Comparison of ENCODE assay signal across 26 cellular contexts in genomic region chr3:34037263-34037662, GRCh38.
DNase-seq lines count a peak whose midpoint lies in the region; ATAC-seq, FAIRE-seq and TF ChIP-seq lines count a peak whose summit lies in the region.
"Had no signal": no experiment of that assay in that cellular context is flagged by ENCODE, and none has a peak within 500 bp of the region (broad histone marks: within the 10 kb centered on the region; RNA-seq: fewer than 3 reads in every experiment).

No MANE protein-coding gene starts in this region.

- POLR2A ChIA-PET in HepG2 (lab: Yijun Ruan, JAX) (no interaction called here), K562 (lab: Yijun Ruan, JAX) (interaction anchor here (0.5 to 1.0 kb wide), 2 partner anchors 9 to 117 kb away, joined by 3 read pairs; no protein-coding TSS in a partner anchor), H1 (lab: Charles Lee; ENCODE audit: partially characterized antibody) (interaction anchor here (0.6 kb wide), 1 partner anchor 157 kb away, joined by 3 read pairs; no protein-coding TSS in a partner anchor)

- no peak overlapping the region for H2BK15ac ChIP-seq in H1 (ENCODE audit: low read length)

- H4K20me1 ChIP-seq in HepG2 (ENCODE audit: insufficient read depth, low read length): no peaks in the 10 kb centered on the region
- 0 out of 2 replicates have a peak, but pooled peaks cover 9% of the 10 kb centered on the region for H4K20me1 ChIP-seq in K562 (replicated peaks; ENCODE audit: control insufficient read depth, insufficient read depth, low read length)
- no peaks in the 10 kb centered on the region for H4K20me1 ChIP-seq in H1 (replicated peaks in 1 of 2; ENCODE audit: control insufficient read depth in 1 of 2, insufficient read depth in 2 of 2, low read length in 2 of 2)
- H4K20me1 ChIP-seq: BLaER1 had no signal

- CTCF ChIA-PET in HepG2 (lab: Yijun Ruan, JAX; ENCODE audit: low intra/inter-chr PET ratio, low total read pairs) (no interaction called here), K562 (lab: Yijun Ruan, JAX; ENCODE audit: low intra/inter-chr PET ratio) (no interaction called here), H1 (lab: Charles Lee; ENCODE audit: partially characterized antibody) (interaction anchor here (1.5 kb wide), 1 partner anchor 22 kb away, joined by 4 read pairs; no protein-coding TSS in a partner anchor)

- BruUV-seq in HepG2 (replicated peaks; lab: Mats Ljungman, UMichigan): no TSS peak
- no TSS peak for BruUV-seq in K562 (replicated peaks; lab: Mats Ljungman, UMichigan)

- TF ChIP-seq EP300 in HepG2 (IDR thresholded peaks at IDR 0.05; ENCODE audit: low read depth in 2 of 2, low read length in 2 of 2) (no peak), HepG2 (CRISPR knock-in tag; IDR thresholded peaks at IDR 0.05; ENCODE audit: borderline replicate concordance) (no peak), K562 (IDR thresholded peaks at IDR 0.05; ENCODE audit: low read length) (no peak), H1 (IDR thresholded peaks at IDR 0.05; ENCODE audit: borderline replicate concordance in 1 of 2, low read depth in 2 of 2, low read length in 2 of 2) (no peak)

- no peak overlapping the region for H2BK20ac ChIP-seq in H1 (ENCODE audit: low read length)

- H2BK12ac ChIP-seq in H1 (ENCODE audit: low read depth, low read length): no peak overlapping the region

- H3K4ac ChIP-seq in H1 (replicated peaks; ENCODE audit: insufficient read length, low read depth, low read length): no peak overlapping the region

- H2AFZ ChIP-seq in HepG2 (ENCODE audit: low read length) (no peak overlapping the region), K562 (ENCODE audit: low read depth, low read length) (no peak overlapping the region), H1 (ENCODE audit: low read length) (no peak overlapping the region)

- H3K9ac ChIP-seq in HepG2 (ENCODE audit: insufficient read depth, low read depth, low read length) (no peak overlapping the region), K562 (ENCODE audit: insufficient read depth in 1 of 2, low read depth in 2 of 2, low read length in 2 of 2) (no peak overlapping the region), H1 (replicated peaks in 1 of 4; ENCODE audit: extremely low read depth in 1 of 4, low read depth in 3 of 4, low read length in 3 of 4) (no peak overlapping the region)
- H3K9ac ChIP-seq: BLaER1 had no signal

- H4K8ac ChIP-seq in H1 (ENCODE audit: extremely low read depth, insufficient read depth, low read length): no peak overlapping the region

- no peaks in the 10 kb centered on the region for H3K23me2 ChIP-seq in H1 (ENCODE audit: low read depth, low read length)

- in situ Hi-C loops in HepG2 (cut with HindIII; ENCODE audit: extremely low pct_ligation_motif_present, low pct_unique_long_range_greater_than_20kb) (no loop called here), K562 (cut with MboI) (no loop called here)

- H3K9me1 ChIP-seq in K562 (ENCODE audit: control insufficient read depth, insufficient read depth, low read length): no peaks in the 10 kb centered on the region

- H3K79me1 ChIP-seq in H1 (ENCODE audit: low read depth, low read length): no peaks in the 10 kb centered on the region

- H3K4me1 ChIP-seq in HepG2 (ENCODE audit: insufficient read depth, low read length): no peaks in the 10 kb centered on the region
- H3K4me1 ChIP-seq in right lobe of liver: no peaks in the 10 kb centered on the region
- H3K4me1 ChIP-seq in K562 (replicated peaks in 1 of 2; ENCODE audit: control insufficient read depth in 2 of 2, insufficient read depth in 2 of 2, low read length in 2 of 2): peaks cover 0 to 8% of the 10 kb centered on the region in 2 experiments; a peak in 3 of 5 replicates
- H3K4me1 ChIP-seq in H1 (replicated peaks in 1 of 4; ENCODE audit: control insufficient read depth in 3 of 4, insufficient read depth in 4 of 4, low read length in 3 of 4): no peaks in the 10 kb centered on the region
- H3K4me1 ChIP-seq: BE2C had no signal

- no peak for TF ChIP-seq POLR2A in HepG2 (IDR thresholded peaks at IDR 0.05; ENCODE audit: insufficient read depth in 1 of 2, low read depth in 2 of 2, low read length in 2 of 2)
- TF ChIP-seq POLR2A in right lobe of liver (IDR thresholded peaks at IDR 0.05): no peak
- no peak for TF ChIP-seq POLR2A in K562 (conservative IDR thresholded peaks at IDR 0.05)
- TF ChIP-seq POLR2A in H1 (IDR thresholded peaks at IDR 0.05; ENCODE audit: control extremely low read depth in 1 of 2, low read depth in 2 of 2, low read length in 2 of 2): no peak

- H2BK120ac ChIP-seq in H1 (replicated peaks; ENCODE audit: low read depth, low read length): no peak overlapping the region

- no peak for TF ChIP-seq RAD21 in HepG2 (CRISPR knock-in tag; IDR thresholded peaks at IDR 0.05)
- no peak for TF ChIP-seq RAD21 in K562 (CRISPR knock-in tag; conservative IDR thresholded peaks at IDR 0.05 in 1 of 2, IDR thresholded peaks at IDR 0.05 in 1 of 2)
- no peak for TF ChIP-seq RAD21 in H1 (IDR thresholded peaks at IDR 0.05 in 1 of 2, conservative IDR thresholded peaks at IDR 0.05 in 1 of 2; ENCODE audit: low read depth in 2 of 2, low read length in 2 of 2)

- no peak overlapping the region for H3K18ac ChIP-seq in H1 (ENCODE audit: extremely low read depth, low read length)

- H3K27me3 ChIP-seq in HepG2 (ENCODE audit: control insufficient read depth in 1 of 2, insufficient read depth in 2 of 2, low read length in 2 of 2): peaks cover 1 to 8% of the 10 kb centered on the region in 2 experiments; a peak in 2 of 5 replicates
- H3K27me3 ChIP-seq in right lobe of liver: no peaks in the 10 kb centered on the region
- no peaks in the 10 kb centered on the region for H3K27me3 ChIP-seq in K562 (ENCODE audit: control insufficient read depth in 2 of 2, insufficient read depth in 2 of 2, low read length in 2 of 2)
- H3K27me3 ChIP-seq in H1 (replicated peaks in 1 of 4; ENCODE audit: control insufficient read depth in 3 of 4, extremely low read depth in 1 of 4, insufficient read depth in 3 of 4, low read length in 3 of 4): no peaks in the 10 kb centered on the region
- H3K27me3 ChIP-seq: BE2C, BLaER1 had no signal

- H3K4me2 ChIP-seq in HepG2 (ENCODE audit: low read depth, low read length) (no peak overlapping the region), K562 (ENCODE audit: insufficient read depth, low read length) (no peak overlapping the region), H1 (ENCODE audit: insufficient read depth in 1 of 2, low read depth in 2 of 2, low read length in 2 of 2) (no peak overlapping the region)
- H3K4me2 ChIP-seq: BLaER1 had no signal

- no peak for ATAC-seq in HepG2
- ATAC-seq in right lobe of liver: no peak
- no peak for ATAC-seq in K562
- ATAC-seq: GM12878 had no signal

- no peaks in the 10 kb centered on the region for H3K9me3 ChIP-seq in HepG2 (ENCODE audit: low read length)
- no peaks in the 10 kb centered on the region for H3K9me3 ChIP-seq in right lobe of liver
- no peaks in the 10 kb centered on the region for H3K9me3 ChIP-seq in K562 (replicated peaks; ENCODE audit: control insufficient read depth, insufficient read depth, low read depth, low read length)
- no peaks in the 10 kb centered on the region for H3K9me3 ChIP-seq in H1 (ENCODE audit: insufficient read depth in 2 of 2, low read depth in 1 of 2, low read length in 1 of 2)
- H3K9me3 ChIP-seq: BE2C, BLaER1 had no signal

- H4K5ac ChIP-seq in H1 (ENCODE audit: insufficient read length, low read depth, low read length): no peak overlapping the region

- H3K27ac ChIP-seq in HepG2 (ENCODE audit: extremely low read length, insufficient read depth, low read length) (no peak overlapping the region), right lobe of liver (no peak overlapping the region), K562 (ENCODE audit: extremely low read depth, low read depth, low read length) (no peak overlapping the region), H1 (ENCODE audit: low read depth, low read length) (no peak overlapping the region)
- H3K27ac ChIP-seq: 22Rv1, BLaER1 had no signal

- H3K36me3 ChIP-seq in HepG2 (replicated peaks in 1 of 2; ENCODE audit: control insufficient read depth in 1 of 2, insufficient read depth in 2 of 2, low read length in 2 of 2) (no peaks in the 10 kb centered on the region), right lobe of liver (no peaks in the 10 kb centered on the region), K562 (ENCODE audit: control insufficient read depth, insufficient read depth, low read length) (no peaks in the 10 kb centered on the region), H1 (ENCODE audit: control insufficient read depth in 2 of 4, insufficient read depth in 4 of 4, low read length in 3 of 4) (no peaks in the 10 kb centered on the region)
- H3K36me3 ChIP-seq: BE2C, BLaER1 had no signal

- H3K4me3 ChIP-seq in HepG2 (replicated peaks in 1 of 3; ENCODE audit: insufficient read depth in 1 of 3, low read depth in 2 of 3, low read length in 3 of 3) (no peak overlapping the region), right lobe of liver (no peak overlapping the region), K562 (no peak overlapping the region), H1 (ENCODE audit: extremely low read depth in 1 of 4, insufficient read depth in 2 of 4, low read depth in 3 of 4, low read length in 4 of 4) (no peak overlapping the region)
- H3K4me3 ChIP-seq: BLaER1, GM12878 had no signal

- H3K23ac ChIP-seq in H1 (ENCODE audit: insufficient read length): no peak overlapping the region

- no peak for FAIRE-seq in HepG2 (lab: Jason Lieb, UNC)
- no peak for FAIRE-seq in K562 (lab: Jason Lieb, UNC)
- no peak for FAIRE-seq in H1 (lab: Jason Lieb, UNC)
- FAIRE-seq: GM12878, GM12892, GM18507, GM19239 had no signal

- H3K14ac ChIP-seq in H1 (ENCODE audit: insufficient read length): no peak overlapping the region

- H4K91ac ChIP-seq in H1 (replicated peaks; ENCODE audit: insufficient read length, low read length): no peak overlapping the region

- intact Hi-C loops in HepG2 (cut with micrococcal nuclease; ENCODE audit: unreplicated experiment): no loop called here
- intact Hi-C loops in right lobe of liver (cut with DNase I): no loop called here
- intact Hi-C loops in K562 (cut with micrococcal nuclease): no loop called here

- H2AK5ac ChIP-seq in H1 (ENCODE audit: low read depth, low read length): no peak overlapping the region

- no peak for DNase-seq in HepG2 (ENCODE audit: low spot score)
- DNase-seq in right lobe of liver: no peak
- DNase-seq in K562 (ENCODE audit: extremely low read depth in 1 of 4, low spot score in 3 of 4): no peak
- DNase-seq in H1 (ENCODE audit: low read depth in 1 of 2, low spot score in 2 of 2): no peak
- no peak for DNase-seq in hippocampal formation (lab: John Stamatoyannopoulos, UW)
- DNase-seq in nucleus accumbens (lab: John Stamatoyannopoulos, UW): no peak
- DNase-seq: ACHN; BE2C; C1 segment of cervical spinal cord; CD4-positive, alpha-beta memory T cell; CD4-positive, CD25-positive, alpha-beta regulatory T cell; CD8-positive, alpha-beta memory T cell; COR-L47; DMS 273 treated with DMSO at 0.1 percent for 48 hours; DMS153; DMS53; DMS79; DND-41; EL; GDM1 had no signal

- TF ChIP-seq CTCF in HepG2 (CRISPR knock-in tag; IDR thresholded peaks at IDR 0.05): no peak
- TF ChIP-seq CTCF in right lobe of liver (IDR thresholded peaks at IDR 0.05): no peak
- no peak for TF ChIP-seq CTCF in K562 (IDR thresholded peaks at IDR 0.05 in 2 of 3, conservative IDR thresholded peaks at IDR 0.05 in 1 of 3; ENCODE audit: insufficient read depth in 2 of 3, low read depth in 1 of 3, low read length in 3 of 3)
- TF ChIP-seq CTCF in H1 (IDR thresholded peaks at IDR 0.05; ENCODE audit: control extremely low read depth in 1 of 3, insufficient read depth in 1 of 3, low read depth in 1 of 3, low read length in 3 of 3): no peak

- no peak overlapping the region for H2BK5ac ChIP-seq in H1 (ENCODE audit: low read depth, low read length)

- WGBS in HepG2 (ENCODE audit: low lambda C conversion rate): 29% methylated on average over 6 of the region's 8 CpGs
- WGBS in right lobe of liver (ENCODE audit: insufficient coverage, low coverage, low lambda C conversion rate, missing lambda C conversion rate): 79% methylated on average over 8 of the region's 8 CpGs
- 40% methylated on average over 8 of the region's 8 CpGs for WGBS in K562 (ENCODE audit: insufficient coverage, low coverage, missing lambda C conversion rate)
- WGBS in H1 (ENCODE audit: extremely low coverage in 1 of 2, insufficient coverage in 1 of 2, insufficient read length in 1 of 2, insufficient replicate concordance in 2 of 2, low coverage in 1 of 2, low lambda C conversion rate in 2 of 2, missing lambda C conversion rate in 1 of 2), 2 experiments: 99% methylated on average over 5 of the region's 8 CpGs; no CpG with 5 or more reads in 1 of the 2 experiments

- H3K79me2 ChIP-seq in HepG2 (ENCODE audit: insufficient read depth, low read length) (no peaks in the 10 kb centered on the region), K562 (ENCODE audit: control insufficient read depth, insufficient read depth, low read length) (no peaks in the 10 kb centered on the region), H1 (ENCODE audit: control insufficient read depth in 1 of 2, insufficient read depth in 2 of 2, low read length in 2 of 2) (no peaks in the 10 kb centered on the region)

- H3K56ac ChIP-seq in H1 (replicated peaks; ENCODE audit: insufficient read length, low read depth, low read length): no peak overlapping the region

Comparison
In these comparisons a context has a peak if more than half of its experiments do, and no peak if none do; other contexts are left out.
1. Of the 241 proteins assayed by ChIP-seq in both HepG2 and K562: peak only in HepG2: none; only in K562: MAFG; in both: MAFF and MAFK; in neither: 238.